8 cellular contexts compared by ENCODE assay signal in genomic region chr5:147509041-147509709, GRCh38. TPM values are rescaled to one million over a fixed set of nuclear protein-coding genes. Genes with fewer than 3 reads are reported as not detected.
DNase-seq lines count a peak whose midpoint lies in the region; ATAC-seq and TF ChIP-seq lines count a peak whose summit lies in the region.

No MANE protein-coding gene starts in this region.

- H3K4me3 ChIP-seq in brain microvascular endothelial cell (ENCODE audit: low read depth, low read length) (peak overlapping the region; percentile 79), upper lobe of left lung (peak overlapping the region; percentile 50 to 73 (median 58))

- H3K27ac ChIP-seq in brain microvascular endothelial cell (no peak overlapping the region), upper lobe of left lung (peak overlapping the region; percentile 81 to 85 (median 84))

- peaks cover 2 to 19% (median 13%) of the 10 kb centered on the region in 4 donors for H3K4me1 ChIP-seq in upper lobe of left lung

- no peak for TF ChIP-seq POLR2A in upper lobe of left lung (IDR thresholded peaks at IDR 0.05)

- no peak for TF ChIP-seq CTCF in brain microvascular endothelial cell (IDR thresholded peaks at IDR 0.05; ENCODE audit: low read depth, low read length, missing control alignments)
- no peak for TF ChIP-seq CTCF in upper lobe of left lung (IDR thresholded peaks at IDR 0.05)

- H3K27me3 ChIP-seq in brain microvascular endothelial cell (replicated peaks) (no peaks in the 10 kb centered on the region), upper lobe of left lung (peaks cover 0 to 12% (median 3%) of the 10 kb centered on the region in 4 donors)

- no peaks in the 10 kb centered on the region for H3K36me3 ChIP-seq in brain microvascular endothelial cell (replicated peaks)
- H3K36me3 ChIP-seq in upper lobe of left lung, result no peaks in the 10 kb centered on the region

- peak; percentile 10 for DNase-seq in SKM-1 treated with dmso at 0.1 percent for 144 hours (lab: John Stamatoyannopoulos, UW; ENCODE audit: unreplicated experiment)
- no peak for DNase-seq in SKM-1 (lab: John Stamatoyannopoulos, UW; ENCODE audit: unreplicated experiment)
- no peak for DNase-seq in brain microvascular endothelial cell
- peak; percentile 68 for DNase-seq in left kidney (ENCODE audit: low read depth, low spot score)
- DNase-seq in upper lobe of left lung, result peak in 1 of 2 donors; percentile 86
- no peak for DNase-seq in T-helper 2 cell
- DNase-seq in globus pallidus (ENCODE audit: low spot score), result no peak

- TF ChIP-seq EP300 in upper lobe of left lung (IDR thresholded peaks at IDR 0.05), result no peak

- ATAC-seq in upper lobe of left lung (ENCODE audit: low FRiP score in 2 of 2) (peak; percentile 36 to 72), HG03108 (IDR thresholded peaks at IDR 0.05; ENCODE audit: unreplicated experiment) (no peak)

- in situ Hi-C loops in brain microvascular endothelial cell (cut with HindIII; ENCODE audit: low pct_ligation_motif_present, low sequenced_read_pairs), result no loop called here

- no peaks in the 10 kb centered on the region for H3K9me3 ChIP-seq in upper lobe of left lung

- WGBS in upper lobe of left lung, 2 donors, result 2 to 10% methylated on average over 6 to 35 of the region's 50 CpGs

RNA-seq across cellular contexts. Expression of gene DPYSL3, which starts 0.7 kb away (rescaled TPM):
- 10 to 100 TPM; 24.4 to 85.1 (median 40.6) TPM for total RNA-seq in upper lobe of left lung

Comparison
In these comparisons a context has a peak if more than half of its experiments do, and no peak if none do; other contexts are left out.
1. DNase-seq: peak in SKM-1 treated with dmso at 0.1 percent for 144 hours (single experiment) and left kidney (single experiment); none in SKM-1 (single experiment), brain microvascular endothelial cell (single experiment), T-helper 2 cell (0 of 5) and globus pallidus (single experiment).